ENCODE assay signal across 26 cellular contexts in genomic region chr5:97488126-97488668, GRCh38.
"Had no signal": no experiment of that assay in that cellular context is flagged by ENCODE, and none has a peak within 500 bp of the region (broad histone marks: within the 10 kb centered on the region; RNA-seq: fewer than 3 reads in every experiment).

No MANE protein-coding gene starts in this region.

- H3K4me1 ChIP-seq: esophagus squamous epithelium, parathyroid adenoma, right lobe of liver, testis, tibial artery, upper lobe of left lung, uterus had no signal

- H3K4me3 ChIP-seq: cardiac muscle cell, dorsolateral prefrontal cortex, esophagus squamous epithelium, right lobe of liver, testis, tibial artery, upper lobe of left lung, uterus had no signal

- ATAC-seq: left ventricle myocardium superior; naive thymus-derived CD8-positive, alpha-beta T cell; stimulated activated naive B cell treated with anti-CD40 and anti-IgM and Interleukin-4, amounts not matched to agents 10 μg/mL and 1 μg/mL and 100 μg/mL, for 72 hours had no signal

- H3K27ac ChIP-seq: cardiac muscle cell, dorsolateral prefrontal cortex, esophagus squamous epithelium, neutrophil, parathyroid adenoma, right lobe of liver, testis, tibial artery, upper lobe of left lung, uterus had no signal

- H3K79me2 ChIP-seq: parathyroid adenoma had no signal

- H3K36me3 ChIP-seq: cardiac muscle cell, esophagus squamous epithelium, neutrophil, right lobe of liver, tibial artery, upper lobe of left lung, uterus had no signal

- H3K9ac ChIP-seq: parathyroid adenoma had no signal

- H3K4me1 Mint-ChIP-seq: central memory CD8-positive, alpha-beta T cell; naive thymus-derived CD8-positive, alpha-beta T cell; stimulated activated naive B cell treated with anti-CD40 and anti-IgM and Interleukin-4, amounts not matched to agents 10 μg/mL and 1 μg/mL and 100 μg/mL, for 72 hours had no signal

- DNase-seq: effector CD4-positive, alpha-beta T cell; erythroblast; esophagus squamous epithelium; head of caudate nucleus; left ventricle myocardium superior; mesendoderm; midbrain; naive thymus-derived CD8-positive, alpha-beta T cell; nephron progenitor cell; small intestine; stimulated activated CD4-positive, alpha-beta T cell treated with anti-CD3 and anti-CD28 coated beads, Interleukin-12 subunit alpha, Interleukin-12 subunit beta, amount 100 ng/mL, for 4 hours; stimulated activated CD4-positive, alpha-beta T cell treated with anti-CD3 and anti-CD28 coated beads, Interleukin-1b, Interleukin-23, amount 100 ng/mL, for 48 hours; stimulated activated CD4-positive, alpha-beta T cell treated with anti-CD3 and anti-CD28 coated beads, Interleukin-4, amount 100 ng/mL, for 24 hours; stimulated activated naive B cell treated with anti-CD40 and anti-IgM and Interleukin-4, amounts not matched to agents 10 μg/mL and 1 μg/mL and 100 μg/mL, for 72 hours; substantia nigra; testis; tibial artery; upper lobe of left lung; uterus had no signal

- H3K27me3 ChIP-seq: cardiac muscle cell, dorsolateral prefrontal cortex, neutrophil, right lobe of liver, testis, tibial artery, upper lobe of left lung, uterus had no signal

- H3K36me3 Mint-ChIP-seq: naive thymus-derived CD8-positive, alpha-beta T cell had no signal

- H3K27ac Mint-ChIP-seq: naive thymus-derived CD8-positive, alpha-beta T cell; nephron progenitor cell; progenitor cell of endocrine pancreas; stimulated activated naive B cell treated with anti-CD40 and anti-IgM and Interleukin-4, amounts not matched to agents 10 μg/mL and 1 μg/mL and 100 μg/mL, for 72 hours had no signal

- H2AFZ ChIP-seq: parathyroid adenoma had no signal

- H3K4me3 Mint-ChIP-seq: central memory CD8-positive, alpha-beta T cell; naive thymus-derived CD8-positive, alpha-beta T cell; nephron progenitor cell; stimulated activated naive B cell treated with anti-CD40 and anti-IgM and Interleukin-4, amounts not matched to agents 10 μg/mL and 1 μg/mL and 100 μg/mL, for 72 hours had no signal

- H3K9me3 Mint-ChIP-seq: nephron progenitor cell had no signal

- H3K9me3 ChIP-seq: esophagus squamous epithelium, neutrophil, right lobe of liver, testis, tibial artery, upper lobe of left lung, uterus had no signal

- H3K27me3 Mint-ChIP-seq: central memory CD8-positive, alpha-beta T cell; progenitor cell of endocrine pancreas; stimulated activated naive B cell treated with anti-CD40 and anti-IgM and Interleukin-4, amounts not matched to agents 10 μg/mL and 1 μg/mL and 100 μg/mL, for 72 hours had no signal
